8 cellular contexts compared by ENCODE assay signal in the genomic region with DNA sequence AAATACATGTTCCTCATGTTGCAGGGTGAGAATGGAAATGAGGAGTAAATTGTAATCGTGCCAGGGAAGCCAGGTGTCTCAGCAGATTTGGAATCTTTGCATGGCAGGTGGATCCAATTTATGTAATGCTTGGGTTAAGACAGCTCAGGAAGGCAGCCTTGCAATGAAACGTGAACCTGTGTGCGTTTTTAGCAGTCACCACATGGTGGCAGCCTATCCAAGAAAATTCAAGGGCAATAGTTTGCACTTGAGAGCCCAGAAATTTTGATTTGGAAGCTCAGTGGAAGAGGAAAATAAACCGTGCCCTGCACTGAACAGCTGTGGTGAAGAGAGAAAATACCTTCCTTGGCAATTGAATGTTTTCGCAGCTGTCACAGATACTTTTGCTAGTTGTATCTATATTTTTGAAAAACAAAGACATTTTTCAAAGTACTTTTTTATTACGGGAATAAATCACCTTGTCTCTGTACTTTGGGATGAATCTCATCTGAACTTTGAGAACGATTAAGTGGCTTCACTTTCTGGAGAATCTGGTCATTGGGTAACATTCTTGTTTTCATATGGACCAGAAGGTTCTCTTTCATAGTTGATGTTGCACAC. TPM values are rescaled to one million over a fixed set of nuclear protein-coding genes. Genes with fewer than 3 reads are reported as not detected.
DNase-seq lines count a peak whose midpoint lies in the region; ATAC-seq and TF ChIP-seq lines count a peak whose summit lies in the region.

No MANE protein-coding gene starts in this region.

- CTCF ChIA-PET in activated CD4-positive, alpha-beta T cell treated with anti-CD3 and anti-CD28 coated beads for 36 hours (lab: Charles Lee) = interaction anchor here (0.5 to 7.7 kb wide), 27 partner anchors 10 to 555 kb away, joined by 3 to 78 read pairs (median 3); no protein-coding TSS in a partner anchor

- intact Hi-C loops in activated CD4-positive, alpha-beta T cell treated with anti-CD3 and anti-CD28 coated beads for 36 hours (cut with DNase I, micrococcal nuclease) = loop anchor here (1.0 kb wide), 2 partner anchors 432 to 442 kb away; no protein-coding TSS in a partner anchor
- intact Hi-C loops in right lobe of liver (cut with DNase I) = loop anchor here (10.0 kb wide), 2 partner anchors 123 to 443 kb away; no protein-coding TSS in a partner anchor

- peaks cover 31% of the 10 kb centered on the region for H3K4me1 Mint-ChIP-seq in activated CD4-positive, alpha-beta T cell treated with anti-CD3 and anti-CD28 coated beads for 36 hours

- H3K27me3 Mint-ChIP-seq in activated CD4-positive, alpha-beta T cell treated with anti-CD3 and anti-CD28 coated beads for 36 hours = no peaks in the 10 kb centered on the region

- no peak overlapping the region for H3K4me3 ChIP-seq in coronary artery
- no peak overlapping the region for H3K4me3 ChIP-seq in right lobe of liver

- H3K9me3 ChIP-seq in right lobe of liver = no peaks in the 10 kb centered on the region

- no peak overlapping the region for H3K27ac Mint-ChIP-seq in activated CD4-positive, alpha-beta T cell treated with anti-CD3 and anti-CD28 coated beads for 36 hours

- peak; percentile 73 for DNase-seq in EL
- DNase-seq in NCI-H2227 (lab: John Stamatoyannopoulos, UW; ENCODE audit: unreplicated experiment) = peak; percentile 73
- peak; percentile 70 for DNase-seq in activated CD4-positive, alpha-beta T cell treated with anti-CD3 and anti-CD28 coated beads for 36 hours
- DNase-seq in coronary artery (ENCODE audit: low spot score) = no peak
- DNase-seq in right lobe of liver = peak in 2 of 3 donors; percentile 38 to 69
- peak; percentile 15 to 34 (median 16) for DNase-seq in stimulated activated CD4-positive, alpha-beta T cell treated with anti-CD3 and anti-CD28 coated beads, TNF-alpha, amount 100 ng/mL, for 48 hours (ENCODE audit: low read depth in 3 of 3)

- WGBS in right lobe of liver (ENCODE audit: insufficient coverage, low coverage, low lambda C conversion rate, missing lambda C conversion rate) = 24% methylated on average over 7 of the region's 7 CpGs

- POLR2A ChIA-PET in activated CD4-positive, alpha-beta T cell treated with anti-CD3 and anti-CD28 coated beads for 36 hours (lab: Charles Lee) = no interaction called here

- no peaks in the 10 kb centered on the region for H3K9me3 Mint-ChIP-seq in activated CD4-positive, alpha-beta T cell treated with anti-CD3 and anti-CD28 coated beads for 36 hours (ENCODE audit: low read depth)

- peak; percentile 71 for TF ChIP-seq CTCF in coronary artery (IDR thresholded peaks at IDR 0.05)
- TF ChIP-seq CTCF in right lobe of liver (IDR thresholded peaks at IDR 0.05) = peak; percentile 77 to 91 (median 88)

- ATAC-seq in HG02798 (IDR thresholded peaks at IDR 0.05; ENCODE audit: poor library complexity, unreplicated experiment) (peak; percentile 58), right lobe of liver (peak; percentile 86 to 96 (median 92)), GM18505 (IDR thresholded peaks at IDR 0.05; ENCODE audit: unreplicated experiment) (no peak)
- peak; percentile 39 for ATAC-seq in activated CD4-positive, alpha-beta T cell treated with anti-CD3 and anti-CD28 coated beads for 36 hours

- H3K36me3 Mint-ChIP-seq in activated CD4-positive, alpha-beta T cell treated with anti-CD3 and anti-CD28 coated beads for 36 hours (ENCODE audit: low read depth) = peaks cover 57% of the 10 kb centered on the region

- TF ChIP-seq POLR2A in right lobe of liver (IDR thresholded peaks at IDR 0.05) (no peak), GM18505 (IDR thresholded peaks at IDR 0.05; ENCODE audit: borderline replicate concordance, extremely low read depth, insufficient read depth, insufficient read length) (no peak)

- H3K4me3 Mint-ChIP-seq in activated CD4-positive, alpha-beta T cell treated with anti-CD3 and anti-CD28 coated beads for 36 hours = no peak overlapping the region

- H3K27ac ChIP-seq in coronary artery (peak overlapping the region; percentile 4 to 71), right lobe of liver (no peak overlapping the region)

- H3K36me3 ChIP-seq in right lobe of liver = no peaks in the 10 kb centered on the region

- H3K4me1 ChIP-seq in right lobe of liver = no peaks in the 10 kb centered on the region

- H3K27me3 ChIP-seq in right lobe of liver = no peaks in the 10 kb centered on the region

RNA-seq across cellular contexts. Expression of a gene that starts 26.5 kb away (rescaled TPM):
- total RNA-seq in activated CD4-positive, alpha-beta T cell treated with anti-CD3 and anti-CD28 coated beads for 36 hours = 100 to 1,000 TPM; 103 to 129 TPM
- total RNA-seq in right lobe of liver = 10 to 100 TPM in 1 of 6 experiments, 1 to 10 TPM in 5; 1.7 to 11.5 (median 4.9) TPM

Comparison
In these comparisons a context has a peak if more than half of its experiments do, and no peak if none do; other contexts are left out.
1. H3K27ac ChIP-seq: peak in coronary artery (2 of 2); none in right lobe of liver (0 of 3).
2. RNA of a gene that starts 26.5 kb away (total RNA-seq): 103 to 129 TPM in activated CD4-positive, alpha-beta T cell treated with anti-CD3 and anti-CD28 coated beads for 36 hours; 1.7 to 11.5 TPM in right lobe of liver; every median in the first group is over 4 times any median in the second.